26 cellular contexts compared by ENCODE assay signal in genomic region chr1:200744143-200744542, GRCh38.
"Had no signal": no experiment of that assay in that cellular context is flagged by ENCODE, and none has a peak within 500 bp of the region (broad histone marks: within the 10 kb centered on the region; RNA-seq: fewer than 3 reads in every experiment).

No MANE protein-coding gene starts in this region.

- DNase-seq: activated CD4-positive, alpha-beta T cell treated with anti-CD3 and anti-CD28 coated beads, Interleukin-2, amount 50 U/mL, for 4 hours; activated CD8-positive, alpha-beta memory T cell treated with anti-CD3 and anti-CD28 coated beads for 24 hours; activated CD8-positive, alpha-beta memory T cell treated with anti-CD3 and anti-CD28 coated beads, Interleukin-2, amount 50 U/mL, for 4 hours; activated naive CD4-positive, alpha-beta T cell; activated T-cell treated with anti-CD3 and anti-CD28 coated beads, Interleukin-2, amount 50 U/mL, for 24 hours; adrenal gland; endodermal cell; heart left ventricle; islet precursor cell; left colon; mesenchymal stem cell; mucosa of descending colon; nephron progenitor cell; occipital lobe; posterior cingulate gyrus; small intestine; stomach; transverse colon had no signal

- H3K9me3 ChIP-seq: adrenal gland, ascending aorta, gastroesophageal sphincter, heart left ventricle, mucosa of descending colon, stomach, suprapubic skin, transverse colon, vagina had no signal

- H3K27me3 ChIP-seq: adrenal gland, ascending aorta, gastroesophageal sphincter, heart left ventricle, suprapubic skin, transverse colon, vagina had no signal

- ATAC-seq: gastroesophageal sphincter; heart left ventricle; left colon; mucosa of descending colon; sciatic nerve; stimulated activated memory B cell treated with anti-CD40 and anti-IgM and Interleukin-4, amounts not matched to agents 10 μg/mL and 1 μg/mL and 100 μg/mL, for 72 hours had no signal

- H3K27ac ChIP-seq: adrenal gland, ascending aorta, coronary artery, gastroesophageal sphincter, heart left ventricle, stomach, suprapubic skin, transverse colon, vagina had no signal

- H3K4me3 ChIP-seq: adrenal gland, ascending aorta, coronary artery, gastroesophageal sphincter, heart left ventricle, mucosa of descending colon, stomach, suprapubic skin, transverse colon, vagina had no signal

- FAIRE-seq: bronchial epithelial cell, small intestine had no signal

- H3K36me3 ChIP-seq: adrenal gland, ascending aorta, gastroesophageal sphincter, heart left ventricle, stomach, suprapubic skin, transverse colon, vagina had no signal
